Comparison of ENCODE assay signal across 8 cellular contexts in genomic region chr9:33162721-33163311, GRCh38. TPM values are rescaled to one million over a fixed set of nuclear protein-coding genes. Genes with fewer than 3 reads are reported as not detected.
DNase-seq lines count a peak whose midpoint lies in the region; ATAC-seq and TF ChIP-seq lines count a peak whose summit lies in the region.

No MANE protein-coding gene starts in this region.

- peak overlapping the region; percentile 72 to 100 (median 92) for H3K4me3 Mint-ChIP-seq in naive B cell

- H3K36me3 ChIP-seq in colonic mucosa: no peaks in the 10 kb centered on the region

- peaks cover 77 to 90% (median 83%) of the 10 kb centered on the region in 3 donors for H3K4me1 Mint-ChIP-seq in naive B cell

- H3K27me3 Mint-ChIP-seq in naive B cell: no peaks in the 10 kb centered on the region

- no peaks in the 10 kb centered on the region for H3K36me3 Mint-ChIP-seq in naive B cell

- no peaks in the 10 kb centered on the region; the same call in 1 of the 2 replicates for H3K9me3 ChIP-seq in AG04450 (ENCODE audit: control insufficient read depth, insufficient read depth, low read length)
- H3K9me3 ChIP-seq in colonic mucosa: no peaks in the 10 kb centered on the region

- H3K27me3 ChIP-seq in AG04450 (ENCODE audit: control insufficient read depth, insufficient read depth, low read length) (no peaks in the 10 kb centered on the region), colonic mucosa (no peaks in the 10 kb centered on the region)

- peaks cover 62% of the 10 kb centered on the region for H3K4me1 ChIP-seq in colonic mucosa

- H3K4me3 ChIP-seq in AG04450 (ENCODE audit: low read depth, low read length) (no peak overlapping the region), HFF-Myc (replicated peaks; ENCODE audit: low read depth, low read length) (peak overlapping the region; percentile 13), colonic mucosa (no peak overlapping the region)

- POLR2A ChIA-PET in AG04450 (lab: Yijun Ruan, JAX): interaction anchor here (1.8 to 2.0 kb wide), 2 partner anchors 12 to 30 kb away, joined by 5 read pairs; no protein-coding TSS in a partner anchor

- ATAC-seq in naive B cell (ENCODE audit: low read depth in 2 of 2): no peak
- no peak for ATAC-seq in GM21526 (IDR thresholded peaks at IDR 0.05; ENCODE audit: low FRiP score, unreplicated experiment)

- intact Hi-C loops in colonic mucosa (cut with DNase I): no loop called here

- peak overlapping the region; percentile 94 to 98 (median 96) for H3K27ac Mint-ChIP-seq in naive B cell

- CTCF ChIA-PET in AG04450 (lab: Charles Lee): interaction anchor here (0.9 kb wide), 1 partner anchor 63 kb away, joined by 3 read pairs; no protein-coding TSS in a partner anchor

- H3K27ac ChIP-seq in AG04450 (ENCODE audit: low read depth, low read length): peak overlapping the region; percentile 88
- H3K27ac ChIP-seq in colonic mucosa: peak overlapping the region; percentile 95

- TF ChIP-seq CTCF in AG04450 (IDR thresholded peaks at IDR 0.05; ENCODE audit: low read depth, low read length) (no peak), HFF-Myc (IDR thresholded peaks at IDR 0.05; ENCODE audit: low read depth, low read length, missing control alignments) (no peak), colonic mucosa (IDR thresholded peaks at IDR 0.05) (no peak)

- no peak for DNase-seq in AG04450 (ENCODE audit: low read depth, low spot score)
- DNase-seq in HFF-Myc (ENCODE audit: extremely low read depth, low read depth): no peak
- peak; percentile 58 for DNase-seq in colonic mucosa
- no peak for DNase-seq in naive B cell
- no peak for DNase-seq in activated CD4-positive, CD25-positive, alpha-beta regulatory T cell (lab: John Stamatoyannopoulos, UW)
- DNase-seq in GM19238 (ENCODE audit: insufficient read length, low spot score): no peak
- DNase-seq in MV-4-11 (lab: John Stamatoyannopoulos, UW): no peak

- peak overlapping the region in 1 of 2 donors; percentile 74 for H3K9ac ChIP-seq in colonic mucosa (ENCODE audit: low read depth in 2 of 2, low read length in 2 of 2)

- H3K9me3 Mint-ChIP-seq in naive B cell: no peaks in the 10 kb centered on the region

RNA-seq across cellular contexts. Expression of gene B4GALT1, which starts 4.3 kb away (rescaled TPM):
- 55.3 and 57.0 TPM in 2 replicates for polyA plus RNA-seq in AG04450 (2011; rRNA removed)
- polyA minus RNA-seq in AG04450 (2011; rRNA and poly(A)+ RNA removed): 64.4 and 70.9 TPM in 2 replicates
- 10 to 100 TPM; 76.9 to 78.7 TPM for total RNA-seq in colonic mucosa
- polyA plus RNA-seq in naive B cell (ENCODE audit: low read depth in 6 of 6): 100 to 1,000 TPM in 1 of 6 donors, 10 to 100 TPM in 5; 30.4 to 112 (median 72.8) TPM
